In genomic region chr15:94404733-94405283, GRCh38 we compare ENCODE assay signal across 1 cellular context.
TF ChIP-seq lines count a peak whose summit lies in the region.

No MANE protein-coding gene starts in this region.

TF ChIP-seq in SK-N-SH, 30 proteins besides CTCF, POLR2A, EP300 and RAD21:
- TF ChIP-seq ZBTB33 (IDR thresholded peaks at IDR 0.05; ENCODE audit: borderline replicate concordance, low read depth) = no peak
- no peak for TF ChIP-seq PBX3 (IDR thresholded peaks at IDR 0.05)
- TF ChIP-seq RCOR1 (IDR thresholded peaks at IDR 0.05; ENCODE audit: low read length) = no peak
- TF ChIP-seq POLR2AphosphoS5 (IDR thresholded peaks at IDR 0.05; ENCODE audit: low read depth, low read length) = no peak
- no peak for TF ChIP-seq YY1 (IDR thresholded peaks at IDR 0.05; ENCODE audit: low read depth)
- TF ChIP-seq TAF1 (IDR thresholded peaks at IDR 0.05; ENCODE audit: borderline replicate concordance, low read depth, low read length) = no peak
- TF ChIP-seq EZH2phosphoT487 (IDR thresholded peaks at IDR 0.05; ENCODE audit: borderline replicate concordance, low read depth) = no peak
- no peak for TF ChIP-seq MXI1 (IDR thresholded peaks at IDR 0.05; ENCODE audit: low read depth, low read length)
- no peak for TF ChIP-seq CHD2 (IDR thresholded peaks at IDR 0.05; ENCODE audit: low read length, partially characterized antibody)
- no peak for TF ChIP-seq ELF1 (IDR thresholded peaks at IDR 0.05)
- TF ChIP-seq RFX5 (IDR thresholded peaks at IDR 0.05; ENCODE audit: low read length) = no peak
- TF ChIP-seq FOSL2 (IDR thresholded peaks at IDR 0.05; ENCODE audit: borderline replicate concordance, low read depth) = no peak
- no peak for TF ChIP-seq FOXJ3 (CRISPR knock-in tag; IDR thresholded peaks at IDR 0.05)
- TF ChIP-seq REST (IDR thresholded peaks at IDR 0.05; ENCODE audit: low read depth, low read length) = no peak
- no peak for TF ChIP-seq JUND (IDR thresholded peaks at IDR 0.05)
- no peak for TF ChIP-seq RXRA (IDR thresholded peaks at IDR 0.05; ENCODE audit: borderline replicate concordance, low read depth)
- no peak for TF ChIP-seq GABPA (IDR thresholded peaks at IDR 0.05; ENCODE audit: low read depth)
- no peak for TF ChIP-seq TCF12 (IDR thresholded peaks at IDR 0.05)
- TF ChIP-seq NRF1 (IDR thresholded peaks at IDR 0.05; ENCODE audit: low read depth, low read length) = no peak
TF ChIP-seq in SK-N-SH: peak in this region for 0.
